In the genomic region with DNA sequence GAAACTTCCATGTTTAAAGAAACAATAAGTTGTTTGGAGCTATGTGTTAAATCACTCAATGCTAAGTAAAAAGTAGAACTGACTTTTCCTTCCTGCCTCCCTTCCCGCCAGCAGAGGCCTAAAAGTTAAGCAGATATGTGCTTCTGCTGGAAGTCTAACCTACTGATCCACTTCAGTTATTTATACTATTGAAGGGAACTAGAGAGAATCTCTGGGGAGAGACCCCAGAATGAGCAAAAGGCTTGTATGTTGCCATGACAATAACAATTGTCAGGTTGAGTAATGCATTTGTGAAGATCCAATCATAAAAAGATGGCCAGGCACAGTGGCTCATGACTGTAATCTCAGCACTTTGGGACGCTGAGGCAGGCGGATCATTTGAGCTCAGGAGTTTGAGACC, we compare ENCODE assay signal across 24 cellular contexts. TPM values are rescaled to one million over a fixed set of nuclear protein-coding genes. Genes with fewer than 3 reads are reported as not detected.
DNase-seq lines count a peak whose midpoint lies in the region; ATAC-seq, FAIRE-seq and TF ChIP-seq lines count a peak whose summit lies in the region.
"Had no signal": no experiment of that assay in that cellular context is flagged by ENCODE, and none has a peak within 500 bp of the region (broad histone marks: within the 10 kb centered on the region; RNA-seq: fewer than 3 reads in every experiment).

No MANE protein-coding gene starts in this region.

- peaks cover under 1% of the 10 kb centered on the region for H3K27me3 Mint-ChIP-seq in activated CD4-positive, alpha-beta T cell treated with anti-CD3 and anti-CD28 coated beads, Interleukin-2, amount 10 ng/mL, durations not matched to agents 7 days and 5 days
- peaks cover 0 to 2% of the 10 kb centered on the region in 2 donors for H3K27me3 Mint-ChIP-seq in CD4-positive, alpha-beta memory T cell
- peaks cover 4% of the 10 kb centered on the region for H3K27me3 Mint-ChIP-seq in T-helper 17 cell

- no peaks in the 10 kb centered on the region for H3K9me1 ChIP-seq in endothelial cell of umbilical vein (replicated peaks; ENCODE audit: control insufficient read depth, extremely low read depth, insufficient read depth, low read length)

- H3K9ac ChIP-seq in endothelial cell of umbilical vein (replicated peaks; ENCODE audit: extremely low read depth, insufficient read depth, low read length) = peak overlapping the region; percentile 37

- no peak overlapping the region for H3K4me3 ChIP-seq in CD4-positive, alpha-beta memory T cell (ENCODE audit: low read length in 2 of 2)
- no peak overlapping the region for H3K4me3 ChIP-seq in endothelial cell of umbilical vein (replicated peaks in 1 of 3; ENCODE audit: insufficient read depth in 1 of 3, low read depth in 1 of 3, low read length in 3 of 3)
- H3K4me3 ChIP-seq: gastroesophageal sphincter had no signal

- intact Hi-C loops in CD4-positive, alpha-beta memory T cell (cut with micrococcal nuclease) = no loop called here
- intact Hi-C loops in endothelial cell of umbilical vein (cut with micrococcal nuclease) = loop anchor here (1.0 to 10.0 kb wide), 3 partner anchors 24 to 459 kb away; partner anchors contain the start of genes BFSP1 and MGME1

- H3K36me3 ChIP-seq in CD4-positive, alpha-beta memory T cell (ENCODE audit: insufficient read depth, low read length) = no peaks in the 10 kb centered on the region
- no peaks in the 10 kb centered on the region for H3K36me3 ChIP-seq in endothelial cell of umbilical vein (ENCODE audit: control insufficient read depth in 2 of 2, extremely low read depth in 1 of 2, insufficient read depth in 2 of 2, low read length in 2 of 2)

- POLR2A ChIA-PET in activated CD4-positive, alpha-beta T cell treated with anti-CD3 and anti-CD28 coated beads, Interleukin-2, amount 10 ng/mL, durations not matched to agents 7 days and 5 days (lab: Charles Lee) = no interaction called here
- POLR2A ChIA-PET in CD4-positive, alpha-beta memory T cell (lab: Charles Lee; ENCODE audit: partially characterized antibody) = interaction anchor here (1.0 to 2.7 kb wide), 2 partner anchors 27 to 311 kb away, joined by 3 to 9 read pairs; partner anchors contain the start of gene RRBP1
- POLR2A ChIA-PET in endothelial cell of umbilical vein (lab: Charles Lee) = interaction anchor here (1.3 to 1.7 kb wide), 2 partner anchors 22 to 27 kb away, joined by 5 read pairs; no protein-coding TSS in a partner anchor

- no peaks in the 10 kb centered on the region for H3K27me3 ChIP-seq in CD4-positive, alpha-beta memory T cell (ENCODE audit: insufficient read depth, low read length)
- peaks cover 0 to 2% of the 10 kb centered on the region in 2 experiments for H3K27me3 ChIP-seq in endothelial cell of umbilical vein (ENCODE audit: control insufficient read depth in 2 of 2, insufficient read depth in 2 of 2, low read length in 2 of 2)
- H3K27me3 ChIP-seq: gastroesophageal sphincter had no signal

- ATAC-seq in T-helper 17 cell = no peak
- ATAC-seq: gastroesophageal sphincter; naive thymus-derived CD8-positive, alpha-beta T cell had no signal

- no peaks in the 10 kb centered on the region for H3K9me3 Mint-ChIP-seq in activated CD4-positive, alpha-beta T cell treated with anti-CD3 and anti-CD28 coated beads, Interleukin-2, amount 10 ng/mL, durations not matched to agents 7 days and 5 days
- H3K9me3 Mint-ChIP-seq in CD4-positive, alpha-beta memory T cell = peaks cover 0 to 2% (median 0%) of the 10 kb centered on the region in 8 donors
- H3K9me3 Mint-ChIP-seq: endodermal cell, HFFc6, IgD-negative memory B cell had no signal

- CTCF ChIA-PET in activated CD4-positive, alpha-beta T cell treated with anti-CD3 and anti-CD28 coated beads, Interleukin-2, amount 10 ng/mL, durations not matched to agents 7 days and 5 days (lab: Charles Lee) = interaction anchor here (1.0 to 4.1 kb wide), 3 partner anchors 27 to 54 kb away, joined by 3 to 14 read pairs (median 4); no protein-coding TSS in a partner anchor
- CTCF ChIA-PET in CD4-positive, alpha-beta memory T cell (lab: Charles Lee; ENCODE audit: partially characterized antibody) = interaction anchor here (1.0 to 5.7 kb wide), 11 partner anchors 11 to 495 kb away, joined by 3 to 44 read pairs (median 3); partner anchors contain the start of genes RRBP1 and SNX5
- CTCF ChIA-PET in endothelial cell of umbilical vein (lab: Charles Lee) = interaction anchor here (0.8 to 8.1 kb wide), 4 partner anchors 11 to 339 kb away, joined by 3 to 104 read pairs (median 48); partner anchors contain the start of genes MGME1 and SNX5

- H2AFZ ChIP-seq in endothelial cell of umbilical vein (ENCODE audit: low read depth, low read length) = no peak overlapping the region

- H3K9me3 ChIP-seq in CD4-positive, alpha-beta memory T cell (ENCODE audit: control insufficient read depth in 1 of 2, low read length in 2 of 2) = no peaks in the 10 kb centered on the region
- H3K9me3 ChIP-seq in T-helper 17 cell (ENCODE audit: control insufficient read depth, low read length, poor library complexity, severe bottlenecking) (no peaks in the 10 kb centered on the region), endothelial cell of umbilical vein (replicated peaks; ENCODE audit: control insufficient read depth, insufficient read depth, low read length) (no peaks in the 10 kb centered on the region)
- H3K9me3 ChIP-seq: Caco-2, gastroesophageal sphincter had no signal

- H3K27ac Mint-ChIP-seq in activated CD4-positive, alpha-beta T cell treated with anti-CD3 and anti-CD28 coated beads, Interleukin-2, amount 10 ng/mL, durations not matched to agents 7 days and 5 days = peak overlapping the region; percentile 76
- peak overlapping the region in 5 of 7 donors; percentile 32 to 69 (median 56) for H3K27ac Mint-ChIP-seq in CD4-positive, alpha-beta memory T cell
- H3K27ac Mint-ChIP-seq in T-helper 17 cell = peak overlapping the region; percentile 84
- H3K27ac Mint-ChIP-seq: endodermal cell, HFFc6, IgD-negative memory B cell had no signal

- in situ Hi-C loops in GM13976 (cut with MboI; ENCODE audit: low sequenced_read_pairs, unreplicated experiment) = no loop called here

- dilution Hi-C loops in endothelial cell of umbilical vein (cut with MboI; ENCODE audit: extremely low pct_ligation_motif_present, low sequenced_read_pairs) = no loop called here

- H3K4me3 Mint-ChIP-seq in activated CD4-positive, alpha-beta T cell treated with anti-CD3 and anti-CD28 coated beads, Interleukin-2, amount 10 ng/mL, durations not matched to agents 7 days and 5 days = no peak overlapping the region
- no peak overlapping the region for H3K4me3 Mint-ChIP-seq in CD4-positive, alpha-beta memory T cell
- H3K4me3 Mint-ChIP-seq in T-helper 17 cell = peak overlapping the region; percentile 31
- H3K4me3 Mint-ChIP-seq: endodermal cell; HFFc6; IgD-negative memory B cell; naive thymus-derived CD8-positive, alpha-beta T cell had no signal

- DNase-seq in activated CD4-positive, alpha-beta T cell treated with anti-CD3 and anti-CD28 coated beads, Interleukin-2, amount 10 ng/mL, durations not matched to agents 7 days and 5 days = no peak
- no peak for DNase-seq in activated CD4-positive, alpha-beta T cell treated with anti-CD3 and anti-CD28 coated beads, Interleukin-2, amount 50 U/mL, for 4 hours
- no peak for DNase-seq in CD4-positive, alpha-beta memory T cell
- DNase-seq in T-helper 17 cell (no peak), endothelial cell of umbilical vein (ENCODE audit: low read depth, low spot score) (no peak), frontal cortex (ENCODE audit: low spot score in 2 of 2) (no peak), caudate nucleus (lab: John Stamatoyannopoulos, UW) (no peak), GM13976 (ENCODE audit: low spot score) (no peak)
- DNase-seq: ACHN; activated CD4-positive, alpha-beta T cell treated with anti-CD3 and anti-CD28 coated beads for 4 hours; activated naive CD4-positive, alpha-beta T cell; Caco-2; cortex of kidney; endodermal cell; HFFc6; midbrain; naive thymus-derived CD8-positive, alpha-beta T cell; retina; stimulated activated CD4-positive, alpha-beta T cell treated with anti-CD3 and anti-CD28 coated beads, Interleukin-2, amount 100 ng/mL, for 48 hours; stimulated activated naive CD4-positive, alpha-beta T cell had no signal

- FAIRE-seq in endothelial cell of umbilical vein (lab: Jason Lieb, UNC) = no peak
- no peak for FAIRE-seq in frontal cortex (lab: Jason Lieb, UNC)
- FAIRE-seq: GM19239, islet of Langerhans had no signal

- peaks cover 22% of the 10 kb centered on the region for H3K36me3 Mint-ChIP-seq in activated CD4-positive, alpha-beta T cell treated with anti-CD3 and anti-CD28 coated beads, Interleukin-2, amount 10 ng/mL, durations not matched to agents 7 days and 5 days (ENCODE audit: low read depth)
- H3K36me3 Mint-ChIP-seq in CD4-positive, alpha-beta memory T cell = peaks cover 9 to 11% of the 10 kb centered on the region in 2 donors
- H3K36me3 Mint-ChIP-seq in T-helper 17 cell (ENCODE audit: low read depth) = peaks cover 5% of the 10 kb centered on the region

- H3K79me2 ChIP-seq in endothelial cell of umbilical vein (ENCODE audit: control insufficient read depth, insufficient read depth, low read length) = no peaks in the 10 kb centered on the region

- peaks cover 18% of the 10 kb centered on the region for H3K4me1 ChIP-seq in CD4-positive, alpha-beta memory T cell (ENCODE audit: insufficient read depth, low read length)
- peaks cover 16% of the 10 kb centered on the region for H3K4me1 ChIP-seq in endothelial cell of umbilical vein (ENCODE audit: control insufficient read depth, extremely low read depth, insufficient read depth, low read length)
- H3K4me1 ChIP-seq: Caco-2 had no signal

- peaks cover 41% of the 10 kb centered on the region for H3K4me1 Mint-ChIP-seq in activated CD4-positive, alpha-beta T cell treated with anti-CD3 and anti-CD28 coated beads, Interleukin-2, amount 10 ng/mL, durations not matched to agents 7 days and 5 days
- H3K4me1 Mint-ChIP-seq in CD4-positive, alpha-beta memory T cell = peaks cover 13 to 30% (median 21%) of the 10 kb centered on the region in 4 donors
- H3K4me1 Mint-ChIP-seq in T-helper 17 cell = peaks cover 20% of the 10 kb centered on the region

- no peaks in the 10 kb centered on the region for H4K20me1 ChIP-seq in endothelial cell of umbilical vein (replicated peaks; ENCODE audit: control insufficient read depth, extremely low read depth, insufficient read depth, low read length)

- no TSS peak for BruUV-seq in endothelial cell of umbilical vein (replicated peaks; lab: Mats Ljungman, UMichigan)

- peak overlapping the region; percentile 62 for H3K4me2 ChIP-seq in endothelial cell of umbilical vein (ENCODE audit: insufficient read depth, low read length)

- no peak overlapping the region for H3K27ac ChIP-seq in CD4-positive, alpha-beta memory T cell (ENCODE audit: low read depth, low read length)
- H3K27ac ChIP-seq in endothelial cell of umbilical vein (ENCODE audit: insufficient read depth, low read depth, low read length) = peak overlapping the region; percentile 67
- no peak overlapping the region for H3K27ac ChIP-seq in caudate nucleus (ENCODE audit: low read depth, low read length)
- H3K27ac ChIP-seq: gastroesophageal sphincter had no signal

- TF ChIP-seq CTCF in endothelial cell of umbilical vein (IDR thresholded peaks at IDR 0.05; ENCODE audit: extremely low read depth in 1 of 2, insufficient read depth in 1 of 2, low read depth in 1 of 2, low read length in 2 of 2) (no peak), GM13976 (IDR thresholded peaks at IDR 0.05; ENCODE audit: borderline replicate concordance, control extremely low read depth, extremely low read depth, insufficient read depth, missing control alignments) (no peak)

- no peak for TF ChIP-seq POLR2A in endothelial cell of umbilical vein (IDR thresholded peaks at IDR 0.05; ENCODE audit: low read depth, low read length)

RNA-seq across cellular contexts. Expression of gene MGME1, which starts 24.7 kb away (rescaled TPM):
- total RNA-seq in activated CD4-positive, alpha-beta T cell treated with anti-CD3 and anti-CD28 coated beads, Interleukin-2, amount 10 ng/mL, durations not matched to agents 7 days and 5 days = 10 to 100 TPM; 36.8 to 41.5 TPM
- total RNA-seq in CD4-positive, alpha-beta memory T cell = 10 to 100 TPM; 15.4 to 16.5 TPM
- polyA plus RNA-seq in CD4-positive, alpha-beta memory T cell = 10 to 100 TPM in 1 of 2 donors, 1 to 10 TPM in 1; 7.4 to 17.0 TPM
- total RNA-seq in T-helper 17 cell (10 to 100 TPM; 10.6 to 10.9 TPM), endothelial cell of umbilical vein (18.0 and 26.2 TPM in 2 replicates), frontal cortex (7.3 TPM)
- 7.8 and 8.9 TPM in 2 replicates for polyA plus RNA-seq in endothelial cell of umbilical vein
- polyA plus RNA-seq in endothelial cell of umbilical vein (2011; cell fraction: cytosol; rRNA removed) = 11.2 and 11.7 TPM in 2 replicates
- 17.7 and 21.9 TPM in 2 replicates for polyA plus RNA-seq in endothelial cell of umbilical vein (2011; cell fraction: nucleus; rRNA removed)
- 10.4 and 18.0 TPM in 2 replicates for polyA plus RNA-seq in endothelial cell of umbilical vein (2012)
- 10.5 and 14.1 TPM in 2 replicates for polyA minus RNA-seq in endothelial cell of umbilical vein
- polyA minus RNA-seq in endothelial cell of umbilical vein (2011; cell fraction: cytosol; rRNA and poly(A)+ RNA removed) = 18.0 TPM
- 13.2 and 15.8 TPM in 2 replicates for polyA minus RNA-seq in endothelial cell of umbilical vein (2011; cell fraction: nucleus; rRNA and poly(A)+ RNA removed)

RNA-seq across cellular contexts. Expression of gene SNX5, which starts 25.0 kb away (rescaled TPM):
- total RNA-seq in activated CD4-positive, alpha-beta T cell treated with anti-CD3 and anti-CD28 coated beads, Interleukin-2, amount 10 ng/mL, durations not matched to agents 7 days and 5 days = 100 to 1,000 TPM; 149 to 166 TPM
- total RNA-seq in CD4-positive, alpha-beta memory T cell = 10 to 100 TPM; 81.5 to 81.6 TPM
- polyA plus RNA-seq in CD4-positive, alpha-beta memory T cell = 10 to 100 TPM; 96.3 to 96.5 TPM
- total RNA-seq in T-helper 17 cell (10 to 100 TPM; 63.8 to 71.5 TPM), endothelial cell of umbilical vein (109 and 121 TPM in 2 replicates), frontal cortex (50.5 TPM)
- 76.2 and 77.2 TPM in 2 replicates for polyA plus RNA-seq in endothelial cell of umbilical vein
- polyA plus RNA-seq in endothelial cell of umbilical vein (2011; cell fraction: cytosol; rRNA removed) = 79.8 and 86.5 TPM in 2 replicates
- 182 and 225 TPM in 2 replicates for polyA plus RNA-seq in endothelial cell of umbilical vein (2011; cell fraction: nucleus; rRNA removed)
- polyA plus RNA-seq in endothelial cell of umbilical vein (2012) = 121 and 140 TPM in 2 replicates
- 72.3 and 84.8 TPM in 2 replicates for polyA minus RNA-seq in endothelial cell of umbilical vein
- 55.6 TPM for polyA minus RNA-seq in endothelial cell of umbilical vein (2011; cell fraction: cytosol; rRNA and poly(A)+ RNA removed)
- polyA minus RNA-seq in endothelial cell of umbilical vein (2011; cell fraction: nucleus; rRNA and poly(A)+ RNA removed) = 144 and 189 TPM in 2 replicates
